Comparison of ENCODE assay signal across 9 cellular contexts in the genomic region with DNA sequence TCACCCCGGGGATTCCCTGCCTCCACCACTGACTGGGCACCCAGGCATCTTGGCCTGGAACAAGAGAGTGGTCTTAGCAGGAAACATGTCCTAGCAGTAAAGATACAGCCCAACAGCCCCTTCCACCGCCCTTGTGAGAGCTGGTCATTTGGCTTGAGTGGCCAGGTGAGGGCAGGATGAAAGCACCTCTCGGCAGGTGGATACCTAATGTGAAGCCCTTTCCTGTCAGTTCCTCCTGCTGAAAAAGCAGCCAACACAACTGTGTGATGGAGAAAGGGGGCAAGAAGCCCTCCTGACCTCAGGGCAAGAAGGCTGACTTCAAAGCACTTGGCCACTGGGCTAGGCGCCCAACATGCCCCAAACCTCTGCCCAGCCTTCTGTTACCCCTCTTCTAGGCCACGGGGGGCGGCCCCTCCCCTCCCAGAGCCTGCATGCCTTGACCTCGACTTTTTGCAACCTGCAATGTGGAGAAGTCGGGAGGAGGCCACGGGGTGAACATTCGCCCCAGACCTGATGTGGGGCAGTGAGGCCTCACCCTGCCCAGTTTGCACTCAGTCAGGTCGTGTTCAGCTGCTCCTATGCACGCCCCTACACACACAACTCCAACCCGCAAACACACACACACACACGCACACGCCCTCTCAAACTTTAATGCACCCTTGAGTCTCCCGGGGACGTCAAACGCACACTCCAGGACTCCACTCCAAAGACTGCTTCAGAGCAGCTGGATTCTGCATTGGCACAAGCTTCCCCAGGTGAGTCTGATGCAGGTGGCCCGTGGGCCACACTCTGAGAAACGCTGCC. TPM values are rescaled to one million over a fixed set of nuclear protein-coding genes. Genes with fewer than 3 reads are reported as not detected.
DNase-seq lines count a peak whose midpoint lies in the region; ATAC-seq, FAIRE-seq and TF ChIP-seq lines count a peak whose summit lies in the region.
"Had no signal": no experiment of that assay in that cellular context is flagged by ENCODE, and none has a peak within 500 bp of the region (broad histone marks: within the 10 kb centered on the region; RNA-seq: fewer than 3 reads in every experiment).

No MANE protein-coding gene starts in this region.

- peaks cover 36% of the 10 kb centered on the region for H3K27me3 Mint-ChIP-seq in Calu3 (ENCODE audit: unreplicated experiment)

- H3K9me3 ChIP-seq in MM.1S (replicated peaks; ENCODE audit: insufficient read depth, low read length) (no peaks in the 10 kb centered on the region), hepatocyte (ENCODE audit: low read depth) (no peaks in the 10 kb centered on the region)

- H4K20me1 ChIP-seq in MM.1S (ENCODE audit: insufficient read depth, low read length): no peaks in the 10 kb centered on the region
- H4K20me1 ChIP-seq in hepatocyte (ENCODE audit: insufficient read depth, poor library complexity, severe bottlenecking): no peaks in the 10 kb centered on the region

- intact Hi-C loops in Calu3 (cut with micrococcal nuclease; ENCODE audit: unreplicated experiment): no loop called here

- CTCF ChIA-PET in Calu3 (lab: Charles Lee): no interaction called here

- H3K4me3 Mint-ChIP-seq in Calu3 (ENCODE audit: low read depth, unreplicated experiment): peak overlapping the region; percentile 69

- H3K27me3 ChIP-seq in MM.1S (replicated peaks; ENCODE audit: insufficient read depth, low read length) (no peaks in the 10 kb centered on the region), hepatocyte (peaks cover 58% of the 10 kb centered on the region)

- H3K36me3 Mint-ChIP-seq in Calu3 (ENCODE audit: insufficient read depth, unreplicated experiment): peaks cover 5% of the 10 kb centered on the region

- H3K4me2 ChIP-seq in MM.1S (ENCODE audit: low read depth, low read length) (peak overlapping the region; percentile 91), hepatocyte (peak overlapping the region; percentile 98)

- H3F3A ChIP-seq in MM.1S (ENCODE audit: insufficient read depth, low read length): no peaks in the 10 kb centered on the region

- H3K9me2 ChIP-seq in MM.1S (replicated peaks; ENCODE audit: insufficient read depth, low read length): no peaks in the 10 kb centered on the region
- H3K9me2 ChIP-seq in hepatocyte (replicated peaks; ENCODE audit: insufficient read depth): no peaks in the 10 kb centered on the region

- no peak overlapping the region for H3K27ac Mint-ChIP-seq in Calu3 (ENCODE audit: unreplicated experiment)

- DNase-seq in Calu3 (no peak), MM.1S (peak; percentile 11), hepatocyte (ENCODE audit: low spot score) (no peak), retina (peak; percentile 44), frontal cortex (ENCODE audit: low spot score in 2 of 2) (no peak), NCI-H510A treated with DMSO at 0.1 percent for 48 hours (lab: John Stamatoyannopoulos, UW) (no peak), NOMO-1 (lab: John Stamatoyannopoulos, UW; ENCODE audit: unreplicated experiment in 2 of 2) (no peak)

- TF ChIP-seq CTCF in Calu3 (IDR thresholded peaks at IDR 0.05; ENCODE audit: unreplicated experiment): no peak
- no peak for TF ChIP-seq CTCF in MM.1S (IDR thresholded peaks at IDR 0.05; ENCODE audit: low read length)
- TF ChIP-seq CTCF in hepatocyte (IDR thresholded peaks at IDR 0.05; ENCODE audit: poor library complexity): no peak

- H3K9ac ChIP-seq in MM.1S (ENCODE audit: low read length): peak overlapping the region; percentile 35; the same call in 1 of the 2 replicates

- no peak for FAIRE-seq in frontal cortex (lab: Jason Lieb, UNC)

- H3K4me3 ChIP-seq in MM.1S (ENCODE audit: low read length): peak overlapping the region; percentile 58
- H3K4me3 ChIP-seq in hepatocyte: peak overlapping the region; percentile 23

- ATAC-seq in GM21423 (IDR thresholded peaks at IDR 0.05; ENCODE audit: unreplicated experiment): no peak

- H3K36me3 ChIP-seq in MM.1S (replicated peaks; ENCODE audit: insufficient read depth, low read length) (no peaks in the 10 kb centered on the region), hepatocyte (replicated peaks; ENCODE audit: insufficient read depth, low read depth) (no peaks in the 10 kb centered on the region)

- no TSS peak for BruUV-seq in Calu3 (replicated peaks; lab: Mats Ljungman, UMichigan)

- no peak overlapping the region for H3K27ac ChIP-seq in MM.1S (ENCODE audit: low read length)
- H3K27ac ChIP-seq in hepatocyte: no peak overlapping the region

- peaks cover 2% of the 10 kb centered on the region for H3K9me3 Mint-ChIP-seq in Calu3 (ENCODE audit: low read depth, unreplicated experiment)

- H2AFZ ChIP-seq in MM.1S (ENCODE audit: low read length) (peak overlapping the region; percentile 76), hepatocyte (no peak overlapping the region)

- no peaks in the 10 kb centered on the region for H3K4me1 Mint-ChIP-seq in Calu3 (ENCODE audit: low read depth, unreplicated experiment)

- H3K79me2 ChIP-seq in MM.1S (ENCODE audit: low read length) (no peaks in the 10 kb centered on the region), hepatocyte (no peaks in the 10 kb centered on the region)

- no peaks in the 10 kb centered on the region for H3K4me1 ChIP-seq in MM.1S (ENCODE audit: low read length)
- peaks cover 11% of the 10 kb centered on the region for H3K4me1 ChIP-seq in hepatocyte (ENCODE audit: insufficient read depth)

- WGBS in hepatocyte (ENCODE audit: low lambda C conversion rate, missing lambda C conversion rate): 38% methylated on average over 20 of the region's 20 CpGs

RNA-seq across cellular contexts. Expression of gene LGI2, which starts 1.1 kb away (rescaled TPM):
- 0.59 and 0.86 TPM in 2 replicates for total RNA-seq in Calu3 (2022)
- 0.60 and 3.6 TPM in 2 replicates for total RNA-seq in hepatocyte
- 0.89 and 1.7 TPM in 2 replicates for polyA plus RNA-seq in hepatocyte
- total RNA-seq in frontal cortex: 2.0 TPM
- total RNA-seq: T-helper 1 cell treated with Interleukin-12 subunit alpha and Interleukin-12 subunit beta and Interleukin-4 antibody, amounts not matched to agents 30 ng/mL and 1 ng/mL, for 36 hours had no signal

Comparison
In these comparisons a context has a peak if more than half of its experiments do, and no peak if none do; other contexts are left out.
1. DNase-seq: peak in MM.1S (single experiment) and retina (single experiment); none in Calu3 (single experiment), hepatocyte (single experiment), frontal cortex (0 of 2), NCI-H510A treated with DMSO at 0.1 percent for 48 hours (single experiment) and NOMO-1 (0 of 2).